20 cellular contexts compared by ENCODE assay signal in genomic region chr6:120116343-120116742, GRCh38.
DNase-seq lines count a peak whose midpoint lies in the region; ATAC-seq and TF ChIP-seq lines count a peak whose summit lies in the region.
"Had no signal": no experiment of that assay in that cellular context is flagged by ENCODE, and none has a peak within 500 bp of the region (broad histone marks: within the 10 kb centered on the region; RNA-seq: fewer than 3 reads in every experiment).

No MANE protein-coding gene starts in this region.

- no peaks in the 10 kb centered on the region for H3K36me3 ChIP-seq in MM.1S (replicated peaks; ENCODE audit: insufficient read depth, low read length)
- H3K36me3 ChIP-seq: Peyer's patch had no signal

- H3K9me3 Mint-ChIP-seq in activated naive CD4-positive, alpha-beta T cell treated with anti-CD3 and anti-CD28 coated beads for 36 hours, result no peaks in the 10 kb centered on the region
- H3K9me3 Mint-ChIP-seq: CD8-positive, alpha-beta T cell had no signal

- H3K4me2 ChIP-seq in MM.1S (ENCODE audit: low read depth, low read length), result peak overlapping the region; percentile 28; the same call in 1 of the 2 replicates

- H3K9me3 ChIP-seq in MM.1S (replicated peaks; ENCODE audit: insufficient read depth, low read length), result no peaks in the 10 kb centered on the region
- H3K9me3 ChIP-seq: Peyer's patch had no signal

- no peaks in the 10 kb centered on the region for H3K27me3 Mint-ChIP-seq in activated naive CD4-positive, alpha-beta T cell treated with anti-CD3 and anti-CD28 coated beads for 36 hours (ENCODE audit: low read depth)

- TF ChIP-seq CTCF in GM12865 (IDR thresholded peaks at IDR 0.05; ENCODE audit: insufficient read depth, low read depth, low read length, missing control alignments) (no peak), MM.1S (IDR thresholded peaks at IDR 0.05; ENCODE audit: low read length) (no peak)

- no peaks in the 10 kb centered on the region for H3K9me2 ChIP-seq in MM.1S (replicated peaks; ENCODE audit: insufficient read depth, low read length)

- H3K4me3 Mint-ChIP-seq in activated naive CD4-positive, alpha-beta T cell treated with anti-CD3 and anti-CD28 coated beads for 36 hours, result no peak overlapping the region
- H3K4me3 Mint-ChIP-seq: CD8-positive, alpha-beta T cell had no signal

- intact Hi-C loops in activated naive CD4-positive, alpha-beta T cell treated with anti-CD3 and anti-CD28 coated beads for 36 hours (cut with micrococcal nuclease), result no loop called here

- no peak overlapping the region for H3K27ac Mint-ChIP-seq in activated naive CD4-positive, alpha-beta T cell treated with anti-CD3 and anti-CD28 coated beads for 36 hours
- H3K27ac Mint-ChIP-seq: CD8-positive, alpha-beta T cell had no signal

- no peaks in the 10 kb centered on the region for H3K4me1 Mint-ChIP-seq in activated naive CD4-positive, alpha-beta T cell treated with anti-CD3 and anti-CD28 coated beads for 36 hours (ENCODE audit: low read depth)

- no peaks in the 10 kb centered on the region for H3K27me3 ChIP-seq in MM.1S (replicated peaks; ENCODE audit: insufficient read depth, low read length)
- H3K27me3 ChIP-seq: Peyer's patch had no signal

- peak; percentile 5 for DNase-seq in GM12865 (ENCODE audit: low read depth)
- peak; percentile 84 for DNase-seq in MM.1S
- DNase-seq in hippocampal formation (lab: John Stamatoyannopoulos, UW), result no peak
- DNase-seq in stimulated activated CD8-positive, alpha-beta memory T cell treated with anti-CD3 and anti-CD28 coated beads, Interleukin-4, amount 100 ng/mL, for 48 hours, result no peak
- DNase-seq in activated naive CD4-positive, alpha-beta T cell treated with anti-CD3 and anti-CD28 coated beads for 36 hours, result no peak
- DNase-seq: 8988T; C1 segment of cervical spinal cord; CD8-positive, alpha-beta T cell; DND-41; NCI-H1092 treated with DMSO at 0.1 percent for 48 hours; NCI-H1436 treated with DMSO at 0.1 percent for 48 hours; NCI-H2029; NCI-H345; NCI-H524; NCI-H774; Peyer's patch had no signal

- H3F3A ChIP-seq in MM.1S (ENCODE audit: insufficient read depth, low read length), result peaks cover 17% of the 10 kb centered on the region

- H4K20me1 ChIP-seq in MM.1S (ENCODE audit: insufficient read depth, low read length), result no peaks in the 10 kb centered on the region

- H3K9ac ChIP-seq in MM.1S (ENCODE audit: low read length), result no peak overlapping the region; the same call in 1 of the 2 replicates

- no peak overlapping the region for H2AFZ ChIP-seq in MM.1S (ENCODE audit: low read length)

- ATAC-seq in GM21423 (IDR thresholded peaks at IDR 0.05; ENCODE audit: unreplicated experiment) (peak; percentile 45), HG03135 (IDR thresholded peaks at IDR 0.05; ENCODE audit: unreplicated experiment) (peak; percentile 61), HG02870 (IDR thresholded peaks at IDR 0.05; ENCODE audit: unreplicated experiment) (no peak)
- ATAC-seq: CD8-positive, alpha-beta T cell; SK-N-SH treated with all-trans-retinoic acid at 6 μM for 48 hours had no signal

- H3K4me1 ChIP-seq in MM.1S (ENCODE audit: low read length), result peaks cover 19% of the 10 kb centered on the region
- H3K4me1 ChIP-seq: Peyer's patch had no signal

- H3K27ac ChIP-seq in MM.1S (ENCODE audit: low read length), result peak overlapping the region; percentile 68; the same call in 1 of the 2 replicates
- H3K27ac ChIP-seq: Peyer's patch had no signal

- no peaks in the 10 kb centered on the region for H3K36me3 Mint-ChIP-seq in activated naive CD4-positive, alpha-beta T cell treated with anti-CD3 and anti-CD28 coated beads for 36 hours (ENCODE audit: low read depth)
- H3K36me3 Mint-ChIP-seq: CD8-positive, alpha-beta T cell had no signal

- H3K4me3 ChIP-seq in GM12865 (ENCODE audit: low read depth, low read length) (no peak overlapping the region), MM.1S (ENCODE audit: low read length) (no peak overlapping the region)
- H3K4me3 ChIP-seq: Peyer's patch had no signal

- no peaks in the 10 kb centered on the region for H3K79me2 ChIP-seq in MM.1S (ENCODE audit: low read length)

- CTCF ChIA-PET in activated naive CD4-positive, alpha-beta T cell treated with anti-CD3 and anti-CD28 coated beads for 36 hours (lab: Charles Lee), result no interaction called here

Comparison
In these comparisons a context has a peak if more than half of its experiments do, and no peak if none do; other contexts are left out.
1. DNase-seq: peak in GM12865 (single experiment) and MM.1S (single experiment); none in hippocampal formation (0 of 2), stimulated activated CD8-positive, alpha-beta memory T cell treated with anti-CD3 and anti-CD28 coated beads, Interleukin-4, amount 100 ng/mL, for 48 hours (single experiment) and activated naive CD4-positive, alpha-beta T cell treated with anti-CD3 and anti-CD28 coated beads for 36 hours (single experiment).